Comparison of ENCODE assay signal across 9 cellular contexts in genomic region chr9:137045294-137046093, GRCh38. TPM values are rescaled to one million over a fixed set of nuclear protein-coding genes. Genes with fewer than 3 reads are reported as not detected.
DNase-seq lines count a peak whose midpoint lies in the region; ATAC-seq and TF ChIP-seq lines count a peak whose summit lies in the region.
"Had no signal": no experiment of that assay in that cellular context is flagged by ENCODE, and none has a peak within 500 bp of the region (broad histone marks: within the 10 kb centered on the region; RNA-seq: fewer than 3 reads in every experiment).

No MANE protein-coding gene starts in this region.

- H3K27ac Mint-ChIP-seq in chondrocyte (ENCODE audit: unreplicated experiment), result no peak overlapping the region

- no peaks in the 10 kb centered on the region for H3K36me3 ChIP-seq in lower lobe of right lung
- H3K36me3 ChIP-seq in urinary bladder (ENCODE audit: insufficient read depth), result no peaks in the 10 kb centered on the region
- H3K36me3 ChIP-seq: SJSA1 had no signal

- intact Hi-C loops in lower lobe of right lung (cut with DNase I), result no loop called here

- H3K27me3 Mint-ChIP-seq in chondrocyte (ENCODE audit: low read depth), result peaks cover 7% of the 10 kb centered on the region

- H3K9me3 ChIP-seq in lower lobe of right lung, result no peaks in the 10 kb centered on the region
- H3K9me3 ChIP-seq: SJSA1 had no signal

- peak overlapping the region; percentile 78 for H3K27ac ChIP-seq in lower lobe of right lung
- no peak overlapping the region for H3K27ac ChIP-seq in urinary bladder (ENCODE audit: low read depth)
- H3K27ac ChIP-seq: SJSA1 had no signal

- H3K4me3 Mint-ChIP-seq in chondrocyte (ENCODE audit: unreplicated experiment), result peak overlapping the region; percentile 77

- TF ChIP-seq CTCF in chondrocyte (IDR thresholded peaks at IDR 0.05), result no peak
- TF ChIP-seq CTCF in lower lobe of right lung (IDR thresholded peaks at IDR 0.05), result no peak

- H3K4me3 ChIP-seq in lower lobe of right lung (peak overlapping the region; percentile 67), urinary bladder (ENCODE audit: low read depth, low read length) (peak overlapping the region; percentile 64)
- H3K4me3 ChIP-seq: SJSA1 had no signal

- H3K27me3 ChIP-seq in lower lobe of right lung (ENCODE audit: low read depth), result peaks cover 66% of the 10 kb centered on the region

- H3K9me3 Mint-ChIP-seq in chondrocyte (ENCODE audit: low read depth), result no peaks in the 10 kb centered on the region

- H3K4me1 ChIP-seq in lower lobe of right lung (peaks cover 44% of the 10 kb centered on the region), urinary bladder (ENCODE audit: insufficient read depth) (no peaks in the 10 kb centered on the region)

- DNase-seq in DMS53 treated with DMSO at 0.1 percent for 48 hours (lab: John Stamatoyannopoulos, UW; ENCODE audit: unreplicated experiment), result peak; percentile 41
- DNase-seq in NCI-H2107 treated with DMSO at 0.1 percent for 48 hours (lab: John Stamatoyannopoulos, UW; ENCODE audit: unreplicated experiment), result peak; percentile 28
- no peak for DNase-seq in chondrocyte (ENCODE audit: low spot score)
- DNase-seq in lower lobe of right lung, result no peak
- DNase-seq in NCI-H1048 (lab: John Stamatoyannopoulos, UW), result no peak

- no peaks in the 10 kb centered on the region for H3K36me3 Mint-ChIP-seq in chondrocyte (ENCODE audit: low read depth)

- peaks cover 14% of the 10 kb centered on the region for H3K4me1 Mint-ChIP-seq in chondrocyte (ENCODE audit: low read depth)

- 3% methylated on average over 97 of the region's 97 CpGs for WGBS in urinary bladder

- ATAC-seq in lower lobe of right lung, result peak in 1 of 2 donors; percentile 2
- ATAC-seq in GM19324 (IDR thresholded peaks at IDR 0.05; ENCODE audit: low FRiP score, unreplicated experiment), result no peak
- no peak for ATAC-seq in HG03045 (IDR thresholded peaks at IDR 0.05; ENCODE audit: unreplicated experiment)

RNA-seq across cellular contexts. Expression of gene NPDC1, which starts 0.5 kb away (rescaled TPM):
- total RNA-seq in chondrocyte (88.1 to 90.8 TPM (median 88.7 TPM) in 3 replicates), lower lobe of right lung (124 TPM), urinary bladder (17.9 TPM)
- 120 TPM for polyA plus RNA-seq in urinary bladder
- total RNA-seq: SJSA1 had no signal

RNA-seq across cellular contexts. Expression of gene ENTPD2, which starts 8.4 kb away (rescaled TPM):
- total RNA-seq in chondrocyte (0.15 TPM in 1 of 3 replicates, not detected in the others), lower lobe of right lung (0.62 TPM), urinary bladder (6.4 TPM)
- 2.8 TPM for polyA plus RNA-seq in urinary bladder
- total RNA-seq: SJSA1 had no signal

RNA-seq across cellular contexts. Expression of gene FUT7, which starts 13.6 kb away (rescaled TPM):
- total RNA-seq in chondrocyte (not detected in 3 replicates), lower lobe of right lung (1.1 TPM), urinary bladder (not detected)
- 0.18 TPM for polyA plus RNA-seq in urinary bladder
- total RNA-seq: SJSA1 had no signal

RNA-seq across cellular contexts. Expression of gene ABCA2, which starts 17.5 kb away (rescaled TPM):
- total RNA-seq in chondrocyte, result 55.3 to 62.4 TPM (median 59.1 TPM) in 3 replicates
- 45.0 TPM for total RNA-seq in lower lobe of right lung
- total RNA-seq in urinary bladder, result 11.1 TPM
- polyA plus RNA-seq in urinary bladder, result 30.8 TPM

RNA-seq across cellular contexts. Expression of gene SAPCD2, which starts 24.9 kb away (rescaled TPM):
- total RNA-seq in chondrocyte (0.87 to 3.2 TPM (median 2.5 TPM) in 3 replicates), lower lobe of right lung (0.86 TPM), urinary bladder (3.2 TPM)
- 0.63 TPM for polyA plus RNA-seq in urinary bladder

Comparison
In these comparisons a context has a peak if more than half of its experiments do, and no peak if none do; other contexts are left out.
1. DNase-seq: peak in DMS53 treated with DMSO at 0.1 percent for 48 hours (single experiment) and NCI-H2107 treated with DMSO at 0.1 percent for 48 hours (single experiment); none in chondrocyte (single experiment), lower lobe of right lung (single experiment) and NCI-H1048 (single experiment).